In the genomic region with DNA sequence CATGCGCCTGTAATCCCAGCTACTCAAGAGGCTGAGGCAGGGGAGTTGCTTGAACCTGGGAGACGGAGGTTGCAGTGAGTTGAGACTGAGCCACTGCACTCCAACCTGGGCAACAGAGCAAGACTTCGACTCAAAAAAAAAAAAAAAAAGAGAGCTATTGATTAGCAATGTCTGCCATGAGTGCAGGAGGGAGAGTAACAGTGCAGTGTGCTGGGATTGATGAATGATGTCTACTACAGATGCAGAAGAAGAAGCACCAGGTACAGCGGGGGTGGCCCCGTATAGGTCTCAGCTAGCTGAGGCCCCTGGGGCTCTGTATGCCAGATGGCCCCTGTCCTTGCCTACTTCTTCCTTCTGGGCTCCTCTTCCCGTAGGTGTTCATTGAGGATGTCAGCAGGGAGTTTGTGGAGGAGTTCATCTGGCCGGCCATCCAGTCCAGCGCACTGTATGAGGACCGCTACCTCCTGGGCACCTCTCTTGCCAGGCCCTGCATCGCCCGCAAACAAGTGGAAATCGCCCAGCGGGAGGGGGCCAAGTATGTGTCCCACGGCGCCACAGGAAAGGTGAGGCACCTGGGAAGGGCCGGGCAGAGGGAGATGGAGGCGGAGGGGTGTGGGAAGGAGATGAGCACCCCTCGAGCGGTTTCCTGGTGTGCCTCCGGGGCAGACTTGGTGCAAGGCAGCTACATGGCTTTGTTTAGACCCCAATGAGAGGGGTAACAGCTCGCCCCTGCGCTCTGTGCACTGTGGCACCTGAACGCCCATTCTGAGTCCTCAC, we compare ENCODE assay signal across 2 cellular contexts.
TF ChIP-seq lines count a peak whose summit lies in the region.

No MANE protein-coding gene starts in this region.

TF ChIP-seq in liver, 16 proteins besides CTCF, POLR2A, EP300 and RAD21:
- no peak for TF ChIP-seq TAF1 (conservative IDR thresholded peaks at IDR 0.05)

TF ChIP-seq in HepG2, 621 proteins besides CTCF, POLR2A, EP300 and RAD21:
- TF ChIP-seq ZNF44 (CRISPR knock-in tag; IDR thresholded peaks at IDR 0.05), result no peak
- TF ChIP-seq, protein P1, sequence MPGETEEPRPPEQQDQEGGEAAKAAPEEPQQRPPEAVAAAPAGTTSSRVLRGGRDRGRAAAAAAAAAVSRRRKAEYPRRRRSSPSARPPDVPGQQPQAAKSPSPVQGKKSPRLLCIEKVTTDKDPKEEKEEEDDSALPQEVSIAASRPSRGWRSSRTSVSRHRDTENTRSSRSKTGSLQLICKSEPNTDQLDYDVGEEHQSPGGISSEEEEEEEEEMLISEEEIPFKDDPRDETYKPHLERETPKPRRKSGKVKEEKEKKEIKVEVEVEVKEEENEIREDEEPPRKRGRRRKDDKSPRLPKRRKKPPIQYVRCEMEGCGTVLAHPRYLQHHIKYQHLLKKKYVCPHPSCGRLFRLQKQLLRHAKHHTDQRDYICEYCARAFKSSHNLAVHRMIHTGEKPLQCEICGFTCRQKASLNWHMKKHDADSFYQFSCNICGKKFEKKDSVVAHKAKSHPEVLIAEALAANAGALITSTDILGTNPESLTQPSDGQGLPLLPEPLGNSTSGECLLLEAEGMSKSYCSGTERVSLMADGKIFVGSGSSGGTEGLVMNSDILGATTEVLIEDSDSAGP (CRISPR knock-in tag; IDR thresholded peaks at IDR 0.05; ENCODE audit: borderline replicate concordance), result no peak
- TF ChIP-seq, protein P2, sequence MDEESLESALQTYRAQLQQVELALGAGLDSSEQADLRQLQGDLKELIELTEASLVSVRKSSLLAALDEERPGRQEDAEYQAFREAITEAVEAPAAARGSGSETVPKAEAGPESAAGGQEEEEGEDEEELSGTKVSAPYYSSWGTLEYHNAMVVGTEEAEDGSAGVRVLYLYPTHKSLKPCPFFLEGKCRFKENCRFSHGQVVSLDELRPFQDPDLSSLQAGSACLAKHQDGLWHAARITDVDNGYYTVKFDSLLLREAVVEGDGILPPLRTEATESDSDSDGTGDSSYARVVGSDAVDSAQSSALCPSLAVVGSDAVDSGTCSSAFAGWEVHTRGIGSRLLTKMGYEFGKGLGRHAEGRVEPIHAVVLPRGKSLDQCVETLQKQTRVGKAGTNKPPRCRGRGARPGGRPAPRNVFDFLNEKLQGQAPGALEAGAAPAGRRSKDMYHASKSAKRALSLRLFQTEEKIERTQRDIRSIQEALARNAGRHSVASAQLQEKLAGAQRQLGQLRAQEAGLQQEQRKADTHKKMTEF (CRISPR knock-in tag; IDR thresholded peaks at IDR 0.05), result no peak
- TF ChIP-seq ZNF589 (CRISPR knock-in tag; conservative IDR thresholded peaks at IDR 0.05), result no peak
- TF ChIP-seq NFATC3 (CRISPR knock-in tag; IDR thresholded peaks at IDR 0.05), result no peak
- TF ChIP-seq U2AF1 (optimal IDR thresholded peaks at IDR 0.05; ENCODE audit: low read depth, low read length), result no peak
- TF ChIP-seq HOXA3 (CRISPR knock-in tag; IDR thresholded peaks at IDR 0.05), result no peak
- no peak for TF ChIP-seq ZFP36 (IDR thresholded peaks at IDR 0.05; ENCODE audit: borderline replicate concordance, low read depth, low read length, partially characterized antibody)
- TF ChIP-seq, protein P3, sequence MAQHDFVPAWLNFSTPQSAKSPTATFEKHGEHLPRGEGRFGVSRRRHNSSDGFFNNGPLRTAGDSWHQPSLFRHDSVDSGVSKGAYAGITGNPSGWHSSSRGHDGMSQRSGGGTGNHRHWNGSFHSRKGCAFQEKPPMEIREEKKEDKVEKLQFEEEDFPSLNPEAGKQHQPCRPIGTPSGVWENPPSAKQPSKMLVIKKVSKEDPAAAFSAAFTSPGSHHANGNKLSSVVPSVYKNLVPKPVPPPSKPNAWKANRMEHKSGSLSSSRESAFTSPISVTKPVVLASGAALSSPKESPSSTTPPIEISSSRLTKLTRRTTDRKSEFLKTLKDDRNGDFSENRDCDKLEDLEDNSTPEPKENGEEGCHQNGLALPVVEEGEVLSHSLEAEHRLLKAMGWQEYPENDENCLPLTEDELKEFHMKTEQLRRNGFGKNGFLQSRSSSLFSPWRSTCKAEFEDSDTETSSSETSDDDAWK (CRISPR knock-in tag; IDR thresholded peaks at IDR 0.05), result no peak
